Comparison of ENCODE assay signal across 23 cellular contexts in genomic region chr3:53178246-53178645, GRCh38.
"Had no signal": no experiment of that assay in that cellular context is flagged by ENCODE, and none has a peak within 500 bp of the region (broad histone marks: within the 10 kb centered on the region; RNA-seq: fewer than 3 reads in every experiment).

No MANE protein-coding gene starts in this region.

- DNase-seq: central memory CD4-positive, alpha-beta T cell; colonic mucosa; dorsolateral prefrontal cortex; effector CD4-positive, alpha-beta T cell; hypothalamus; mesendoderm; naive thymus-derived CD8-positive, alpha-beta T cell; nephron progenitor cell; stimulated activated CD4-positive, alpha-beta T cell treated with anti-CD3 and anti-CD28 coated beads, Interleukin-12 subunit alpha, Interleukin-12 subunit beta, amount 100 ng/mL, for 4 hours; stimulated activated CD4-positive, alpha-beta T cell treated with anti-CD3 and anti-CD28 coated beads, Interleukin-1b, Interleukin-23, amount 100 ng/mL, for 48 hours; stimulated activated CD4-positive, alpha-beta T cell treated with anti-CD3 and anti-CD28 coated beads, Interleukin-4, amount 100 ng/mL, for 1 hour; stimulated activated naive CD8-positive, alpha-beta T cell treated with anti-CD3 and anti-CD28 coated beads, Interleukin-15, Interleukin-2, amounts not matched to agents 100 U/mL and 50 U/mL, for 24 hours; substantia nigra; testis; tibial artery had no signal

- FAIRE-seq: frontal cortex, keratinocyte, urothelium cell line had no signal

- H3K4me1 ChIP-seq: colonic mucosa, parathyroid adenoma, testis had no signal

- H2AFZ ChIP-seq: parathyroid adenoma had no signal

- H3K9ac ChIP-seq: parathyroid adenoma had no signal

- H3K27ac ChIP-seq: colonic mucosa, dorsolateral prefrontal cortex, parathyroid adenoma, testis, tibial artery had no signal

- H3K9me3 ChIP-seq: colonic mucosa, testis, tibial artery had no signal

- H3K4me3 ChIP-seq: colonic mucosa, dorsolateral prefrontal cortex, smooth muscle cell, testis, tibial artery had no signal

- H3K27me3 ChIP-seq: colonic mucosa, dorsolateral prefrontal cortex, testis, tibial artery had no signal

- H3K4me2 ChIP-seq: smooth muscle cell had no signal

- ATAC-seq: left lobe of liver; naive thymus-derived CD8-positive, alpha-beta T cell; sciatic nerve; stimulated activated effector memory CD8-positive, alpha-beta T cell treated with anti-CD3 and anti-CD28 coated beads, Interleukin-12 subunit alpha, Interleukin-12 subunit beta, amount 100 ng/mL, for 72 hours; stimulated activated naive CD8-positive, alpha-beta T cell treated with anti-CD3 and anti-CD28 coated beads, Interleukin-15, Interleukin-2, amounts not matched to agents 100 U/mL and 50 U/mL, for 24 hours had no signal
